18 cellular contexts compared by ENCODE assay signal in genomic region chr5:168609806-168610482, GRCh38.
"Had no signal": no experiment of that assay in that cellular context is flagged by ENCODE, and none has a peak within 500 bp of the region (broad histone marks: within the 10 kb centered on the region; RNA-seq: fewer than 3 reads in every experiment).

No MANE protein-coding gene starts in this region.

- H3K36me3 ChIP-seq: pancreas, spleen, upper lobe of left lung had no signal

- H3K9me3 ChIP-seq: pancreas, spleen, testis, upper lobe of left lung had no signal

- H3K27ac ChIP-seq: pancreas, spleen, testis, upper lobe of left lung had no signal

- H3K27me3 ChIP-seq: pancreas, spleen, testis, upper lobe of left lung had no signal

- ATAC-seq: activated T-helper 17 cell treated with anti-CD3 and anti-CD28 coated beads, Interleukin-2, amount 50 U/mL, for 72 hours; effector memory CD8-positive, alpha-beta T cell; natural killer cell; pancreas; sciatic nerve; stimulated activated memory B cell treated with anti-CD40 and anti-IgM and Interleukin-4, amounts not matched to agents 10 μg/mL and 1 μg/mL and 100 μg/mL, for 72 hours had no signal

- H3K4me1 ChIP-seq: pancreas, testis, upper lobe of left lung had no signal

- H3K4me3 ChIP-seq: pancreas, spleen, testis, upper lobe of left lung had no signal

- DNase-seq: activated CD4-positive, alpha-beta T cell treated with anti-CD3 and anti-CD28 coated beads, Interleukin-2, amount 50 U/mL, for 4 hours; activated naive CD4-positive, alpha-beta T cell; activated naive CD8-positive, alpha-beta T cell treated with anti-CD3 and anti-CD28 coated beads for 36 hours; activated T-cell treated with anti-CD3 and anti-CD28 coated beads for 4 hours; amygdala; caudate nucleus; effector memory CD8-positive, alpha-beta T cell; foreskin fibroblast; mesendoderm; natural killer cell; pancreas; spleen; stimulated activated CD4-positive, alpha-beta T cell treated with anti-CD3 and anti-CD28 coated beads, Interleukin-4, amount 100 ng/mL, for 4 hours; testis; upper lobe of left lung had no signal
